In genomic region chr1:111198836-111199235, GRCh38 we compare ENCODE assay signal across 15 cellular contexts. TPM values are rescaled to one million over a fixed set of nuclear protein-coding genes. Genes with fewer than 3 reads are reported as not detected.
DNase-seq lines count a peak whose midpoint lies in the region; ATAC-seq, FAIRE-seq and TF ChIP-seq lines count a peak whose summit lies in the region.
"Had no signal": no experiment of that assay in that cellular context is flagged by ENCODE, and none has a peak within 500 bp of the region (broad histone marks: within the 10 kb centered on the region; RNA-seq: fewer than 3 reads in every experiment).

No MANE protein-coding gene starts in this region.

- no peak for TF ChIP-seq EP300 in GM12878 (IDR thresholded peaks at IDR 0.05; ENCODE audit: borderline replicate concordance in 1 of 2, control insufficient read depth in 1 of 2, low read depth in 2 of 2, low read length in 2 of 2)

- TF ChIP-seq CTCF in GM12865 (IDR thresholded peaks at IDR 0.05; ENCODE audit: insufficient read depth, low read depth, low read length, missing control alignments) (no peak), GM12878 (IDR thresholded peaks at IDR 0.05 in 2 of 3, conservative IDR thresholded peaks at IDR 0.05 in 1 of 3; ENCODE audit: control insufficient read depth in 2 of 3, extremely low read depth in 1 of 3, insufficient read depth in 1 of 3, low read depth in 3 of 3, low read length in 3 of 3) (no peak), natural killer cell (IDR thresholded peaks at IDR 0.05) (no peak), kidney (IDR thresholded peaks at IDR 0.05; ENCODE audit: borderline replicate concordance, extremely low read depth, insufficient read depth) (no peak), type B pancreatic cell (conservative IDR thresholded peaks at IDR 0.05) (no peak)

- in situ Hi-C loops in GM12878 (cut with MboI) = no loop called here

- peaks cover 0 to 52% (median 25%) of the 10 kb centered on the region in 11 experiments; a peak in 12 of 22 replicates for H3K36me3 ChIP-seq in BLaER1 treated with 17β-estradiol and CSF1 and Interleukin-3, amounts not matched to agents 10 nM and 100 nM
- H3K36me3 ChIP-seq in GM12878 (ENCODE audit: control insufficient read depth in 2 of 2, insufficient read depth in 2 of 2, low read length in 1 of 2) (peaks cover 17 to 18% of the 10 kb centered on the region in 2 experiments; a peak in 3 of 4 replicates), kidney (ENCODE audit: control insufficient read depth in 1 of 2, insufficient read depth in 2 of 2, low read length in 2 of 2) (peaks cover 6% of the 10 kb centered on the region in 2 donors)

- H3K4me3 ChIP-seq in BLaER1 treated with 17β-estradiol and CSF1 and Interleukin-3, amounts not matched to agents 10 nM and 100 nM = peak overlapping the region in 3 of 10 experiments; percentile 49 to 69 (median 68); a peak in 6 of 20 replicates
- H3K4me3 ChIP-seq in GM12865 (ENCODE audit: low read depth, low read length) = peak overlapping the region; percentile 74
- H3K4me3 ChIP-seq in GM12878 = peak overlapping the region; percentile 73
- H3K4me3 ChIP-seq in kidney (ENCODE audit: low read length in 2 of 2) = no peak overlapping the region
- H3K4me3 ChIP-seq: GM23338 had no signal

- no peaks in the 10 kb centered on the region for H3K9me3 Mint-ChIP-seq in natural killer cell
- H3K9me3 Mint-ChIP-seq in type B pancreatic cell = no peaks in the 10 kb centered on the region
- H3K9me3 Mint-ChIP-seq: GM23338 had no signal

- H3K4me2 ChIP-seq in BLaER1 treated with 17β-estradiol and CSF1 and Interleukin-3, amounts not matched to agents 10 nM and 100 nM = peak overlapping the region in 6 of 11 experiments; percentile 91 to 99 (median 97); a peak in 9 of 22 replicates
- peak overlapping the region; percentile 99 for H3K4me2 ChIP-seq in GM12878 (ENCODE audit: control insufficient read depth, insufficient read depth)
- H3K4me2 ChIP-seq: GM23338 had no signal

- DNase-seq in GM12865 (ENCODE audit: low read depth) (peak; percentile 33), GM12878 (ENCODE audit: low read depth, low spot score) (no peak), natural killer cell (no peak), kidney (no peak), type B pancreatic cell (ENCODE audit: extremely low spot score, unreplicated experiment) (no peak)
- no peak for DNase-seq in activated CD4-positive, CD25-positive, alpha-beta regulatory T cell treated with anti-CD3 and anti-CD28 coated beads, Interleukin-2, amount 50 U/mL, for 72 hours
- DNase-seq: foreskin fibroblast; NCI-H1105; stimulated activated CD4-positive, alpha-beta T cell treated with anti-CD3 and anti-CD28 coated beads, Interleukin-15, amount 100 ng/mL, for 24 hours; stimulated activated CD8-positive, alpha-beta memory T cell treated with anti-CD3 and anti-CD28 coated beads, Interleukin-4, amount 100 ng/mL, for 48 hours had no signal

- H3K4me1 Mint-ChIP-seq in natural killer cell (peaks cover 89 to 90% of the 10 kb centered on the region in 2 donors), type B pancreatic cell (ENCODE audit: unreplicated experiment) (peaks cover 22% of the 10 kb centered on the region)

- no peak for TF ChIP-seq RAD21 in GM12878 (IDR thresholded peaks at IDR 0.05; ENCODE audit: insufficient read depth, low read depth, low read length)

- no TSS peak for BruUV-seq in GM12878 (replicated peaks; lab: Mats Ljungman, UMichigan)

- POLR2A ChIA-PET in GM12878 (lab: Charles Lee) = interaction anchor here (0.9 to 12.8 kb wide), 15 partner anchors 11 to 325 kb away, joined by 3 to 371 read pairs (median 4); partner anchors contain the start of gene CD53

- ATAC-seq in GM12878 (no peak), natural killer cell (no peak), HG03521 (IDR thresholded peaks at IDR 0.05; ENCODE audit: unreplicated experiment) (no peak)
- ATAC-seq: GM23338 had no signal

- peaks cover 41 to 97% (median 60%) of the 10 kb centered on the region in 10 experiments for H3K4me1 ChIP-seq in BLaER1 treated with 17β-estradiol and CSF1 and Interleukin-3, amounts not matched to agents 10 nM and 100 nM
- peaks cover 34% of the 10 kb centered on the region for H3K4me1 ChIP-seq in GM12878 (ENCODE audit: control insufficient read depth, insufficient read depth, low read length)
- H3K4me1 ChIP-seq in kidney (ENCODE audit: control insufficient read depth in 1 of 2, insufficient read depth in 1 of 2, low read depth in 1 of 2, low read length in 2 of 2) = peaks cover 24 to 43% of the 10 kb centered on the region in 2 donors

- H3K27me3 ChIP-seq in BLaER1 treated with 17β-estradiol and CSF1 and Interleukin-3, amounts not matched to agents 10 nM and 100 nM = no peaks in the 10 kb centered on the region
- no peaks in the 10 kb centered on the region for H3K27me3 ChIP-seq in GM12878 (replicated peaks in 1 of 2; ENCODE audit: control insufficient read depth in 2 of 2, insufficient read depth in 2 of 2, low read length in 1 of 2)

- H3K9me3 ChIP-seq in BLaER1 treated with 17β-estradiol and CSF1 and Interleukin-3, amounts not matched to agents 10 nM and 100 nM (replicated peaks in 1 of 11) = no peaks in the 10 kb centered on the region
- no peaks in the 10 kb centered on the region for H3K9me3 ChIP-seq in GM12878 (replicated peaks; ENCODE audit: control insufficient read depth, insufficient read depth, low read length)
- no peaks in the 10 kb centered on the region for H3K9me3 ChIP-seq in kidney (ENCODE audit: control insufficient read depth in 1 of 2, low read length in 2 of 2)

- peak overlapping the region in 3 of 11 experiments; percentile 59 to 93 (median 81); a peak in 6 of 22 replicates for H3K9ac ChIP-seq in BLaER1 treated with 17β-estradiol and CSF1 and Interleukin-3, amounts not matched to agents 10 nM and 100 nM
- H3K9ac ChIP-seq in GM12878 (ENCODE audit: control insufficient read depth, insufficient read depth, low read length) (peak overlapping the region; percentile 93), kidney (ENCODE audit: low read length in 2 of 2) (no peak overlapping the region)

- 46% methylated on average over 5 of the region's 5 CpGs for WGBS in GM12878 (ENCODE audit: insufficient coverage, insufficient replicate concordance, low lambda C conversion rate, missing lambda C conversion rate)

- peak overlapping the region; percentile 94 for H3K4me3 Mint-ChIP-seq in natural killer cell
- no peak overlapping the region for H3K4me3 Mint-ChIP-seq in type B pancreatic cell
- H3K4me3 Mint-ChIP-seq: GM23338 had no signal

- FAIRE-seq in GM12878 (lab: Jason Lieb, UNC) (no peak), kidney (lab: Jason Lieb, UNC) (no peak)
- FAIRE-seq: colon had no signal

- peaks cover 0 to 27% (median 0%) of the 10 kb centered on the region in 11 experiments; a peak in 2 of 22 replicates for H4K20me1 ChIP-seq in BLaER1 treated with 17β-estradiol and CSF1 and Interleukin-3, amounts not matched to agents 10 nM and 100 nM
- H4K20me1 ChIP-seq in GM12878 (ENCODE audit: control insufficient read depth, insufficient read depth) = no peaks in the 10 kb centered on the region

- SMC1A ChIA-PET in GM12878 (lab: Charles Lee; ENCODE audit: uncharacterized antibody, unreplicated experiment) = interaction anchor here (0.9 to 8.7 kb wide), 21 partner anchors 13 to 325 kb away, joined by 3 to 284 read pairs (median 4); no protein-coding TSS in a partner anchor

- RAD21 ChIA-PET in GM12878 (lab: Charles Lee; ENCODE audit: unreplicated experiment) = interaction anchor here (0.8 to 15.0 kb wide), 17 partner anchors 11 to 319 kb away, joined by 3 to 542 read pairs (median 6); no protein-coding TSS in a partner anchor

- peak; percentile 42 for TF ChIP-seq POLR2A in GM12878 (IDR thresholded peaks at IDR 0.05; ENCODE audit: low read depth, low read length)

- H3K36me3 Mint-ChIP-seq in natural killer cell (peaks cover 25% of the 10 kb centered on the region), type B pancreatic cell (peaks cover 3% of the 10 kb centered on the region)

- CTCF ChIA-PET in GM12878 (lab: Yijun Ruan, JAX) = interaction anchor here (0.7 to 14.9 kb wide), 15 partner anchors 10 to 427 kb away, joined by 3 to 239 read pairs (median 5); partner anchors contain the start of genes CEPT1 and DRAM2

- peaks cover 99% of the 10 kb centered on the region for H3K79me2 ChIP-seq in GM12878 (ENCODE audit: control insufficient read depth, insufficient read depth, low read length)

- intact Hi-C loops in GM12878 (cut with micrococcal nuclease; ENCODE audit: unreplicated experiment) (loop anchor here (5.0 kb wide), 1 partner anchor 167 kb away; no protein-coding TSS in a partner anchor), natural killer cell (cut with micrococcal nuclease) (no loop called here), kidney (cut with DNase I) (no loop called here)

- H3K27me3 Mint-ChIP-seq in natural killer cell (ENCODE audit: low read depth in 2 of 2) = no peaks in the 10 kb centered on the region
- no peaks in the 10 kb centered on the region for H3K27me3 Mint-ChIP-seq in type B pancreatic cell

- peak overlapping the region in 7 of 11 experiments; percentile 6 to 99 (median 60); a peak in 9 of 22 replicates for H3K27ac ChIP-seq in BLaER1 treated with 17β-estradiol and CSF1 and Interleukin-3, amounts not matched to agents 10 nM and 100 nM
- H3K27ac ChIP-seq in GM12878 (ENCODE audit: control insufficient read depth, insufficient read depth) = peak overlapping the region; percentile 92
- H3K27ac ChIP-seq in kidney (ENCODE audit: low read depth in 2 of 2, low read length in 2 of 2) = no peak overlapping the region

- H3K27ac Mint-ChIP-seq in natural killer cell = peak overlapping the region; percentile 91 to 95
- H3K27ac Mint-ChIP-seq in type B pancreatic cell = no peak overlapping the region
- H3K27ac Mint-ChIP-seq: GM23338 had no signal

- H2AFZ ChIP-seq in GM12878 (ENCODE audit: control insufficient read depth, low read depth, low read length) = no peak overlapping the region
- H2AFZ ChIP-seq: GM23338 had no signal

RNA-seq across cellular contexts. Expression of gene DENND2D, which starts 1.6 kb away (rescaled TPM):
- total RNA-seq in GM12878 (2013; cell fraction: nucleolus; rRNA removed) = 483 and 497 TPM in 2 replicates
- total RNA-seq in GM12878 (2014; rRNA removed) (164 and 170 TPM in 2 replicates), GM12878 (2014; rRNA removed; fragmentation: Illumina TruSeq; extraction: Trizol) (187 and 196 TPM in 2 replicates), GM12878 (2021) (164 and 166 TPM in 2 replicates), natural killer cell (100 to 1,000 TPM; 203 to 297 (median 203) TPM), kidney (81.0 TPM), type B pancreatic cell (ENCODE audit: low replicate concordance) (6.3 and 12.7 TPM in 2 replicates)
- 73.7 TPM for polyA plus RNA-seq in GM12878 (2011; ENCODE audit: low read depth)
- polyA plus RNA-seq in GM12878 (2011; rRNA removed) (299 and 375 TPM in 2 replicates), GM12878 (2014; fragmentation: Illumina TruSeq; extraction: Trizol) (193 and 221 TPM in 2 replicates), GM12878 (2014; fragmentation: Nextera tagmentation; extraction: Ambion mirVana) (100 to 1,000 TPM; 149 to 200 TPM), GM12878 (2014; rRNA removed) (149 and 157 TPM in 2 replicates), GM12878 (2016; fragmentation: Nextera tagmentation; extraction: Ambion mirVana) (100 to 1,000 TPM; 162 to 179 TPM), kidney (ENCODE audit: insufficient read depth, low read depth, low replicate concordance) (45.3 TPM)
- polyA plus RNA-seq in GM12878 (2011; cell fraction: cytosol; rRNA removed) = 278 and 313 TPM in 2 replicates
- 458 and 613 TPM in 2 replicates for polyA plus RNA-seq in GM12878 (2011; cell fraction: nucleus; rRNA removed)
- polyA plus RNA-seq in GM12878 (2012) = 75.3 and 147 TPM in 2 replicates
- polyA minus RNA-seq in GM12878 (2011; rRNA and poly(A)+ RNA removed) = 404 and 526 TPM in 2 replicates
- 128 and 168 TPM in 2 replicates for polyA minus RNA-seq in GM12878 (2011; cell fraction: cytosol; rRNA and poly(A)+ RNA removed)
- 708 and 882 TPM in 2 replicates for polyA minus RNA-seq in GM12878 (2011; cell fraction: nucleus; rRNA and poly(A)+ RNA removed)

RNA-seq across cellular contexts. Expression of gene CHI3L2, which starts 28.7 kb away (rescaled TPM):
- 87.3 and 102 TPM in 2 replicates for total RNA-seq in GM12878 (2013; cell fraction: nucleolus; rRNA removed)
- total RNA-seq in GM12878 (2014; rRNA removed) (92.1 and 115 TPM in 2 replicates), GM12878 (2014; rRNA removed; fragmentation: Illumina TruSeq; extraction: Trizol) (88.8 and 105 TPM in 2 replicates), GM12878 (2021) (72.1 and 95.0 TPM in 2 replicates), natural killer cell (10 to 100 TPM; 13.5 to 21.1 (median 17.0) TPM), kidney (27.2 TPM), type B pancreatic cell (ENCODE audit: low replicate concordance) (0.72 and 3.4 TPM in 2 replicates)
- 120 TPM for polyA plus RNA-seq in GM12878 (2011; ENCODE audit: low read depth)
- polyA plus RNA-seq in GM12878 (2011; rRNA removed) (508 and 715 TPM in 2 replicates), GM12878 (2014; fragmentation: Illumina TruSeq; extraction: Trizol) (124 and 170 TPM in 2 replicates), GM12878 (2014; fragmentation: Nextera tagmentation; extraction: Ambion mirVana) (100 to 1,000 TPM; 151 to 216 TPM), GM12878 (2014; rRNA removed) (73.5 and 105 TPM in 2 replicates), GM12878 (2016; fragmentation: Nextera tagmentation; extraction: Ambion mirVana) (10 to 100 TPM; 37.1 to 39.3 TPM), kidney (ENCODE audit: insufficient read depth, low read depth, low replicate concordance) (5.8 TPM)
- 197 and 261 TPM in 2 replicates for polyA plus RNA-seq in GM12878 (2011; cell fraction: cytosol; rRNA removed)
- polyA plus RNA-seq in GM12878 (2011; cell fraction: nucleus; rRNA removed) = 117 and 171 TPM in 2 replicates
- polyA plus RNA-seq in GM12878 (2012) = 69.1 and 111 TPM in 2 replicates
- polyA minus RNA-seq in GM12878 (2011; rRNA and poly(A)+ RNA removed) = 176 and 187 TPM in 2 replicates
- polyA minus RNA-seq in GM12878 (2011; cell fraction: cytosol; rRNA and poly(A)+ RNA removed) = 36.6 and 47.4 TPM in 2 replicates
- polyA minus RNA-seq in GM12878 (2011; cell fraction: nucleus; rRNA and poly(A)+ RNA removed) = 123 and 150 TPM in 2 replicates
- total RNA-seq: GM23338, HT-29 had no signal

RNA-seq across cellular contexts. Expression of gene CEPT1, which starts 58.8 kb away (rescaled TPM):
- total RNA-seq in GM12878 (2013; cell fraction: nucleolus; rRNA removed) = 342 and 348 TPM in 2 replicates
- total RNA-seq in GM12878 (2014; rRNA removed) (56.0 and 70.0 TPM in 2 replicates), GM12878 (2014; rRNA removed; fragmentation: Illumina TruSeq; extraction: Trizol) (67.5 and 68.8 TPM in 2 replicates), GM12878 (2021) (51.8 and 53.6 TPM in 2 replicates), natural killer cell (10 to 100 TPM; 35.4 to 49.5 (median 40.9) TPM), kidney (35.7 TPM), type B pancreatic cell (ENCODE audit: low replicate concordance) (41.0 and 45.1 TPM in 2 replicates)
- 23.6 TPM for polyA plus RNA-seq in GM12878 (2011; ENCODE audit: low read depth)
- polyA plus RNA-seq in GM12878 (2011; rRNA removed) (77.9 and 125 TPM in 2 replicates), GM12878 (2014; fragmentation: Illumina TruSeq; extraction: Trizol) (60.1 and 83.5 TPM in 2 replicates), GM12878 (2014; fragmentation: Nextera tagmentation; extraction: Ambion mirVana) (10 to 100 TPM; 29.4 to 55.5 TPM), GM12878 (2014; rRNA removed) (42.4 and 52.7 TPM in 2 replicates), GM12878 (2016; fragmentation: Nextera tagmentation; extraction: Ambion mirVana) (10 to 100 TPM; 53.1 to 54.1 TPM), kidney (ENCODE audit: insufficient read depth, low read depth, low replicate concordance) (19.2 TPM)
- 25.7 and 33.4 TPM in 2 replicates for polyA plus RNA-seq in GM12878 (2011; cell fraction: cytosol; rRNA removed)
- 40.1 and 49.8 TPM in 2 replicates for polyA plus RNA-seq in GM12878 (2011; cell fraction: nucleus; rRNA removed)
- 31.1 and 54.5 TPM in 2 replicates for polyA plus RNA-seq in GM12878 (2012)
- 71.9 and 97.9 TPM in 2 replicates for polyA minus RNA-seq in GM12878 (2011; rRNA and poly(A)+ RNA removed)
- 19.6 and 21.8 TPM in 2 replicates for polyA minus RNA-seq in GM12878 (2011; cell fraction: cytosol; rRNA and poly(A)+ RNA removed)
- 43.4 and 48.7 TPM in 2 replicates for polyA minus RNA-seq in GM12878 (2011; cell fraction: nucleus; rRNA and poly(A)+ RNA removed)

RNA-seq across cellular contexts. Expression of gene DRAM2, which starts 58.9 kb away (rescaled TPM):
- 151 and 152 TPM in 2 replicates for total RNA-seq in GM12878 (2013; cell fraction: nucleolus; rRNA removed)
- 76.0 and 80.9 TPM in 2 replicates for total RNA-seq in GM12878 (2014; rRNA removed)
- 56.6 and 60.3 TPM in 2 replicates for total RNA-seq in GM12878 (2014; rRNA removed; fragmentation: Illumina TruSeq; extraction: Trizol)
- 39.1 and 45.3 TPM in 2 replicates for total RNA-seq in GM12878 (2021)
- polyA plus RNA-seq in GM12878 (2011; ENCODE audit: low read depth) = 76.4 TPM
- 229 and 281 TPM in 2 replicates for polyA plus RNA-seq in GM12878 (2011; rRNA removed)
- polyA plus RNA-seq in GM12878 (2011; cell fraction: cytosol; rRNA removed) = 79.5 and 115 TPM in 2 replicates
- polyA plus RNA-seq in GM12878 (2011; cell fraction: nucleus; rRNA removed) = 93.3 and 138 TPM in 2 replicates
- 82.7 and 135 TPM in 2 replicates for polyA plus RNA-seq in GM12878 (2012)
- 82.8 and 106 TPM in 2 replicates for polyA plus RNA-seq in GM12878 (2014; fragmentation: Illumina TruSeq; extraction: Trizol)
- 100 to 1,000 TPM in 1 of 2 experiments, 10 to 100 TPM in 1; 88.3 to 146 TPM for polyA plus RNA-seq in GM12878 (2014; fragmentation: Nextera tagmentation; extraction: Ambion mirVana)
- polyA plus RNA-seq in GM12878 (2014; rRNA removed) = 64.1 and 88.0 TPM in 2 replicates
- 10 to 100 TPM; 57.7 to 58.4 TPM for polyA plus RNA-seq in GM12878 (2016; fragmentation: Nextera tagmentation; extraction: Ambion mirVana)
- 81.4 and 133 TPM in 2 replicates for polyA minus RNA-seq in GM12878 (2011; rRNA and poly(A)+ RNA removed)
- polyA minus RNA-seq in GM12878 (2011; cell fraction: cytosol; rRNA and poly(A)+ RNA removed) = 14.7 and 17.9 TPM in 2 replicates
- 27.7 and 29.8 TPM in 2 replicates for polyA minus RNA-seq in GM12878 (2011; cell fraction: nucleus; rRNA and poly(A)+ RNA removed)
- 10 to 100 TPM; 35.8 to 40.8 (median 36.4) TPM for total RNA-seq in natural killer cell
- total RNA-seq in kidney = 31.9 TPM
- 54.5 TPM for polyA plus RNA-seq in kidney (ENCODE audit: insufficient read depth, low read depth, low replicate concordance)
- total RNA-seq in type B pancreatic cell (ENCODE audit: low replicate concordance) = 42.6 and 61.3 TPM in 2 replicates

Comparison
In these comparisons a context has a peak if more than half of its experiments do, and no peak if none do; other contexts are left out.
1. H3K27ac ChIP-seq: peak in BLaER1 treated with 17β-estradiol and CSF1 and Interleukin-3, amounts not matched to agents 10 nM and 100 nM (7 of 11) and GM12878 (single experiment); none in kidney (0 of 2).
2. H3K4me3 ChIP-seq: peak in GM12865 (single experiment) and GM12878 (single experiment); none in kidney (0 of 2).